In genomic region chr14:52913271-52913670, GRCh38 we compare ENCODE assay signal across 37 cellular contexts. TPM values are rescaled to one million over a fixed set of nuclear protein-coding genes. Genes with fewer than 3 reads are reported as not detected.
DNase-seq lines count a peak whose midpoint lies in the region; ATAC-seq, FAIRE-seq and TF ChIP-seq lines count a peak whose summit lies in the region.
"Had no signal": no experiment of that assay in that cellular context is flagged by ENCODE, and none has a peak within 500 bp of the region (broad histone marks: within the 10 kb centered on the region; RNA-seq: fewer than 3 reads in every experiment).

No MANE protein-coding gene starts in this region.

- H3K4me2 ChIP-seq in osteoblast (ENCODE audit: insufficient read depth, low read length): no peak overlapping the region

- no peaks in the 10 kb centered on the region for H3K9me3 ChIP-seq in osteoblast (ENCODE audit: low read depth, low read length)
- H3K9me3 ChIP-seq: body of pancreas, left lung, neutrophil, prostate gland had no signal

- no peak overlapping the region for H2AFZ ChIP-seq in osteoblast (ENCODE audit: low read length)

- H3K4me3 ChIP-seq in osteoblast (ENCODE audit: insufficient read depth, low read length): no peak overlapping the region
- H3K4me3 ChIP-seq: BLaER1 treated with 17β-estradiol and CSF1 and Interleukin-3, amounts not matched to agents 10 nM and 100 nM; body of pancreas; left lung; prostate gland; skin epidermis had no signal

- no peaks in the 10 kb centered on the region for H3K9me3 Mint-ChIP-seq in endothelial cell (ENCODE audit: unreplicated experiment)
- H3K9me3 Mint-ChIP-seq: immature natural killer cell; naive B cell; T-helper 2 cell treated with Interferon-gamma antibody and Interleukin-4, amounts not matched to agents 5 μg/mL and 100 μg/mL, for 36 hours; type B pancreatic cell had no signal

- peaks cover 45% of the 10 kb centered on the region for H3K36me3 ChIP-seq in osteoblast (ENCODE audit: insufficient read depth, low read length)
- H3K36me3 ChIP-seq: BLaER1 treated with 17β-estradiol and CSF1 and Interleukin-3, amounts not matched to agents 10 nM and 100 nM; left lung; neutrophil; prostate gland had no signal

- no peak for FAIRE-seq in RCC 7860 (lab: Jason Lieb, UNC)
- FAIRE-seq: colon, frontal cortex, GM18507 had no signal

- H3K79me2 ChIP-seq in osteoblast (ENCODE audit: insufficient read depth, low read length): peaks cover 95% of the 10 kb centered on the region

- H3K4me1 Mint-ChIP-seq in endothelial cell (ENCODE audit: unreplicated experiment): peaks cover 12% of the 10 kb centered on the region

- H3K4me1 ChIP-seq in osteoblast (ENCODE audit: insufficient read depth, low read length): peaks cover 25% of the 10 kb centered on the region
- H3K4me1 ChIP-seq: body of pancreas had no signal

- DNase-seq in EH (ENCODE audit: low read depth): peak; percentile 38
- DNase-seq in RCC 7860 (ENCODE audit: low spot score): peak; percentile 56
- DNase-seq in endothelial cell (ENCODE audit: low spot score): no peak
- no peak for DNase-seq in osteoblast (ENCODE audit: insufficient read length, low spot score, missing footprints)
- DNase-seq in GM03348 (ENCODE audit: low spot score): no peak
- no peak for DNase-seq in anterior cingulate cortex (lab: John Stamatoyannopoulos, UW)
- DNase-seq in NCI-H1694 treated with DMSO at 0.1 percent for 48 hours (lab: John Stamatoyannopoulos, UW): no peak
- DNase-seq: activated CD4-positive, alpha-beta T cell treated with anti-CD3 and anti-CD28 coated beads for 4 hours; activated effector memory CD4-positive, alpha-beta T cell treated with anti-CD3 and anti-CD28 coated beads, Interleukin-2, amount 50 U/mL, for 16 hours; activated naive CD8-positive, alpha-beta T cell treated with anti-CD3 and anti-CD28 coated beads, Interleukin-2, amount 10 ng/mL, durations not matched to agents 7 days and 5 days; activated T-cell treated with anti-CD3 and anti-CD28 coated beads, Interleukin-2, amount 50 U/mL, for 1 hour; body of pancreas; COR-L47; DMS79; effector memory CD4-positive, alpha-beta T cell; GF-D8; H7; hypothalamus; immature natural killer cell; KG1; left lung; MM.1S; naive B cell; NCI-H1417; NCI-H2107; OCI-M1 had no signal

- no peaks in the 10 kb centered on the region for H3K27me3 ChIP-seq in osteoblast (ENCODE audit: insufficient read depth, low read length)
- H3K27me3 ChIP-seq: BLaER1 treated with 17β-estradiol and CSF1 and Interleukin-3, amounts not matched to agents 10 nM and 100 nM; body of pancreas; left lung had no signal

- no peaks in the 10 kb centered on the region for H3K27me3 Mint-ChIP-seq in endothelial cell (ENCODE audit: unreplicated experiment)
- H3K27me3 Mint-ChIP-seq: naive B cell, type B pancreatic cell had no signal

- H3K36me3 Mint-ChIP-seq in endothelial cell (ENCODE audit: low read depth, unreplicated experiment): peaks cover 12% of the 10 kb centered on the region
- H3K36me3 Mint-ChIP-seq: activated naive CD8-positive, alpha-beta T cell treated with anti-CD3 and anti-CD28 coated beads, Interleukin-2, amount 10 ng/mL, durations not matched to agents 7 days and 5 days; naive B cell had no signal

- H3K4me3 Mint-ChIP-seq in endothelial cell (ENCODE audit: unreplicated experiment): no peak overlapping the region
- H3K4me3 Mint-ChIP-seq: activated naive CD8-positive, alpha-beta T cell treated with anti-CD3 and anti-CD28 coated beads, Interleukin-2, amount 10 ng/mL, durations not matched to agents 7 days and 5 days; immature natural killer cell; mesothelial cell of epicardium; naive B cell; T-helper 2 cell treated with Interferon-gamma antibody and Interleukin-4, amounts not matched to agents 5 μg/mL and 100 μg/mL, for 36 hours; type B pancreatic cell had no signal

- no peak for ATAC-seq in HG02981 (IDR thresholded peaks at IDR 0.05; ENCODE audit: unreplicated experiment)
- ATAC-seq: body of pancreas, left lung had no signal

- peak overlapping the region; percentile 3 for H3K27ac ChIP-seq in osteoblast (ENCODE audit: low read depth, low read length)
- H3K27ac ChIP-seq: body of pancreas, left lung, neutrophil, prostate gland, skin epidermis had no signal

- TF ChIP-seq CTCF in endothelial cell (IDR thresholded peaks at IDR 0.05; ENCODE audit: unreplicated experiment): no peak
- no peak for TF ChIP-seq CTCF in osteoblast (IDR thresholded peaks at IDR 0.05; ENCODE audit: extremely low read depth, low read depth, low read length)

- peaks cover 28% of the 10 kb centered on the region for H4K20me1 ChIP-seq in osteoblast (ENCODE audit: insufficient read depth, low read length)
- H4K20me1 ChIP-seq: BLaER1 treated with 17β-estradiol and CSF1 and Interleukin-3, amounts not matched to agents 10 nM and 100 nM had no signal

- peak overlapping the region; percentile 39 for H3K27ac Mint-ChIP-seq in endothelial cell (ENCODE audit: unreplicated experiment)
- H3K27ac Mint-ChIP-seq: activated naive CD8-positive, alpha-beta T cell treated with anti-CD3 and anti-CD28 coated beads, Interleukin-2, amount 10 ng/mL, durations not matched to agents 7 days and 5 days; immature natural killer cell; mesothelial cell of epicardium; naive B cell; T-helper 2 cell treated with Interferon-gamma antibody and Interleukin-4, amounts not matched to agents 5 μg/mL and 100 μg/mL, for 36 hours; type B pancreatic cell had no signal

RNA-seq across cellular contexts. Expression of gene FERMT2, which starts 37.6 kb away (rescaled TPM):
- 188 TPM for total RNA-seq in endothelial cell (ENCODE audit: unreplicated experiment)
- 220 and 280 TPM in 2 replicates for total RNA-seq in osteoblast

Comparison
In these comparisons a context has a peak if more than half of its experiments do, and no peak if none do; other contexts are left out.
1. DNase-seq: peak in EH (single experiment) and RCC 7860 (single experiment); none in endothelial cell (single experiment), osteoblast (single experiment), GM03348 (single experiment), anterior cingulate cortex (0 of 58) and NCI-H1694 treated with DMSO at 0.1 percent for 48 hours (single experiment).